ENCODE assay signal across 8 cellular contexts in the genomic region with DNA sequence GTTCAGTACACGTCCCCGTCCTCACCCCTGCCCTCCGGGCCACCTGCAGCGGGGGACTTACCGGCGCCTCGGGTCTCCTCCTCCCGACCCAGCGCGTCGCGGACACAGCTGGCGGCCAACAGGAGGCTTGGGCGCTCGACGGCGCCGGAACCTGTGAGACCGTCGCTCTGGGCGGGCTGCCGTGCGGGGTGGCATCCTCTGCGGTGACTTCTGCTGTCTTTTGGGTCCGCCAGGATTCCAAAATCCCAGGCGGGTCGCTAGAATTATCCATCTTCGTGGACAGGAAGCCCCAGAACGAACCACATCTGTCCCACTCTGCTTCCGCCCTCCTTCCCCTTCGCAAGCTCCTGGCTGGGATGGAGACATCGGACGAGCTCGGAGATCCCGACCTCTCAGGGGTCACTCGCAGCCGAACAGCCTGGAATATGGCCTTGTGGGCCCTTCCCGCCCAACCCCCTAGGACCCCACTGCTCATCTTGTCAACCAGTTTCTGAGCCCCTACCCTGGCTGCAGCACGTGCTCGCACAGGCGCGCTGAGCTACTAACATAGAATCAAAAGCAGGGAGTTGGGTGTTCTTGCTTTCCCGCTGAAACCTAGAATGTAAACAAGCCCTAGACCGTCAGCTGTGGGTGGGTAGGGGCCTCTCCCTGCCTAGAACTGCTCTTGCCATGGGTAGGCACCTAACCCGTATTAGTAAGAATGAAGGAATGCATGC. TPM values are rescaled to one million over a fixed set of nuclear protein-coding genes. Genes with fewer than 3 reads are reported as not detected.
DNase-seq lines count a peak whose midpoint lies in the region; ATAC-seq and TF ChIP-seq lines count a peak whose summit lies in the region.

No MANE protein-coding gene starts in this region.

- H3K4me3 ChIP-seq in SK-N-SH (ENCODE audit: low read depth in 2 of 2, low read length in 1 of 2) (peak overlapping the region; percentile 93 to 97), muscle layer of duodenum (ENCODE audit: low read depth in 1 of 2, low read length in 2 of 2) (peak overlapping the region; percentile 86 to 91)

- no peaks in the 10 kb centered on the region for H4K20me1 ChIP-seq in SK-N-SH (ENCODE audit: insufficient read depth)

- POLR2A ChIA-PET in SK-N-SH (lab: Yijun Ruan, JAX) = interaction anchor here (0.6 to 0.9 kb wide), 2 partner anchors 9 to 254 kb away, joined by 3 read pairs; no protein-coding TSS in a partner anchor

- no peak for TF ChIP-seq RAD21 in SK-N-SH (IDR thresholded peaks at IDR 0.05; ENCODE audit: low read length)

- no peaks in the 10 kb centered on the region for H3F3A ChIP-seq in SK-N-SH (replicated peaks; ENCODE audit: insufficient read depth)

- H3K27ac ChIP-seq in SK-N-SH (ENCODE audit: low read depth in 2 of 2, low read length in 1 of 2) = peak overlapping the region in 1 of 2 experiments; percentile 72; a peak in 3 of 4 replicates
- H3K27ac ChIP-seq in muscle layer of duodenum (ENCODE audit: low read length) = no peak overlapping the region

- CTCF ChIA-PET in SK-N-SH (lab: Yijun Ruan, JAX) = interaction anchor here (0.6 to 1.2 kb wide), 8 partner anchors 9 to 193 kb away, joined by 3 to 4 read pairs (median 3); no protein-coding TSS in a partner anchor

- H3K9ac ChIP-seq in SK-N-SH = peak overlapping the region; percentile 70; the same call in 1 of the 2 replicates

- H3K36me3 ChIP-seq in SK-N-SH (replicated peaks in 1 of 2; ENCODE audit: control insufficient read depth in 1 of 2, insufficient read depth in 2 of 2, low read length in 1 of 2) (no peaks in the 10 kb centered on the region), muscle layer of duodenum (ENCODE audit: control insufficient read depth in 1 of 2, insufficient read depth in 2 of 2, low read length in 2 of 2) (no peaks in the 10 kb centered on the region)

- H3K9me3 ChIP-seq in SK-N-SH (no peaks in the 10 kb centered on the region), muscle layer of duodenum (ENCODE audit: control insufficient read depth in 1 of 2, low read length in 2 of 2) (no peaks in the 10 kb centered on the region)

- DNase-seq in SK-N-SH (no peak), dermis blood vessel endothelial cell (peak; percentile 57), left lobe of liver (ENCODE audit: low spot score) (no peak), SKM-1 treated with dmso at 0.1 percent for 144 hours (lab: John Stamatoyannopoulos, UW; ENCODE audit: unreplicated experiment) (no peak)

- H2AFZ ChIP-seq in SK-N-SH (ENCODE audit: low read depth) = peak overlapping the region; percentile 94

- H3K79me2 ChIP-seq in SK-N-SH (ENCODE audit: insufficient read depth) = peaks cover 39% of the 10 kb centered on the region

- peak overlapping the region; percentile 87 for H3K4me2 ChIP-seq in SK-N-SH

- H3K27me3 ChIP-seq in SK-N-SH (ENCODE audit: insufficient read depth) (no peaks in the 10 kb centered on the region), muscle layer of duodenum (ENCODE audit: low read depth, low read length) (no peaks in the 10 kb centered on the region)

- H3K9me2 ChIP-seq in SK-N-SH = no peaks in the 10 kb centered on the region

- no peak for TF ChIP-seq EP300 in SK-N-SH (IDR thresholded peaks at IDR 0.05; ENCODE audit: borderline replicate concordance in 1 of 2, low read depth in 1 of 2, low read length in 1 of 2)

- 63% methylated on average over 25 of the region's 45 CpGs for WGBS in SK-N-SH (ENCODE audit: low lambda C conversion rate)

- ATAC-seq in GM18502 (IDR thresholded peaks at IDR 0.05; ENCODE audit: poor library complexity, unreplicated experiment) (peak; percentile 12), HG02759 (IDR thresholded peaks at IDR 0.05; ENCODE audit: unreplicated experiment) (peak; percentile 20), GM18858 (IDR thresholded peaks at IDR 0.05; ENCODE audit: unreplicated experiment) (no peak), left lobe of liver (no peak)

- H3K4me1 ChIP-seq in SK-N-SH (ENCODE audit: control insufficient read depth in 1 of 2, insufficient read depth in 2 of 2, low read depth in 1 of 2, low read length in 1 of 2) = peaks cover under 1 to 9% of the 10 kb centered on the region in 2 experiments; a peak in 2 of 4 replicates
- peaks cover 0 to 7% of the 10 kb centered on the region in 2 donors for H3K4me1 ChIP-seq in muscle layer of duodenum (ENCODE audit: control insufficient read depth in 1 of 2, insufficient read depth in 2 of 2, low read length in 2 of 2)

- TF ChIP-seq CTCF in SK-N-SH (IDR thresholded peaks at IDR 0.05) = no peak

TF ChIP-seq in SK-N-SH, 30 proteins besides CTCF, POLR2A, EP300 and RAD21:
- no peak for TF ChIP-seq CHD2 (IDR thresholded peaks at IDR 0.05; ENCODE audit: low read length, partially characterized antibody)
- no peak for TF ChIP-seq RFX5 (IDR thresholded peaks at IDR 0.05; ENCODE audit: low read length)
- TF ChIP-seq RCOR1 (IDR thresholded peaks at IDR 0.05; ENCODE audit: low read length) = no peak

RNA-seq across cellular contexts. Expression of gene MARCHF3, which starts 0.9 kb away (rescaled TPM):
- 21.5 and 32.4 TPM in 2 replicates for polyA plus RNA-seq in SK-N-SH (2012; rRNA removed)
- 22.5 and 25.9 TPM in 2 replicates for polyA plus RNA-seq in SK-N-SH (2012; cell fraction: cytosol; rRNA removed)
- 10.0 and 18.4 TPM in 2 replicates for polyA plus RNA-seq in SK-N-SH (2012; cell fraction: nucleus; rRNA removed)
- total RNA-seq in dermis blood vessel endothelial cell (65.9 and 84.4 TPM in 2 replicates), left lobe of liver (0.88 TPM)

RNA-seq across cellular contexts. Expression of gene C5orf63, which starts 42.0 kb away (rescaled TPM):
- polyA plus RNA-seq in SK-N-SH (2012; rRNA removed) = 3.6 and 4.9 TPM in 2 replicates
- 3.5 and 4.5 TPM in 2 replicates for polyA plus RNA-seq in SK-N-SH (2012; cell fraction: cytosol; rRNA removed)
- 3.8 and 8.7 TPM in 2 replicates for polyA plus RNA-seq in SK-N-SH (2012; cell fraction: nucleus; rRNA removed)
- total RNA-seq in dermis blood vessel endothelial cell = 1.5 and 1.9 TPM in 2 replicates
- total RNA-seq in left lobe of liver = 4.2 TPM

Comparison
In these comparisons a context has a peak if more than half of its experiments do, and no peak if none do; other contexts are left out.
1. ATAC-seq: peak in GM18502 (single experiment) and HG02759 (single experiment); none in GM18858 (single experiment) and left lobe of liver (single experiment).
2. RNA of gene MARCHF3, which starts 0.9 kb away (total RNA-seq): 65.9 to 84.4 TPM in dermis blood vessel endothelial cell; 0.88 TPM in left lobe of liver (single experiment); every median in the first group is over 10 times any median in the second.